ENCODE assay signal across 7 cellular contexts in the genomic region with DNA sequence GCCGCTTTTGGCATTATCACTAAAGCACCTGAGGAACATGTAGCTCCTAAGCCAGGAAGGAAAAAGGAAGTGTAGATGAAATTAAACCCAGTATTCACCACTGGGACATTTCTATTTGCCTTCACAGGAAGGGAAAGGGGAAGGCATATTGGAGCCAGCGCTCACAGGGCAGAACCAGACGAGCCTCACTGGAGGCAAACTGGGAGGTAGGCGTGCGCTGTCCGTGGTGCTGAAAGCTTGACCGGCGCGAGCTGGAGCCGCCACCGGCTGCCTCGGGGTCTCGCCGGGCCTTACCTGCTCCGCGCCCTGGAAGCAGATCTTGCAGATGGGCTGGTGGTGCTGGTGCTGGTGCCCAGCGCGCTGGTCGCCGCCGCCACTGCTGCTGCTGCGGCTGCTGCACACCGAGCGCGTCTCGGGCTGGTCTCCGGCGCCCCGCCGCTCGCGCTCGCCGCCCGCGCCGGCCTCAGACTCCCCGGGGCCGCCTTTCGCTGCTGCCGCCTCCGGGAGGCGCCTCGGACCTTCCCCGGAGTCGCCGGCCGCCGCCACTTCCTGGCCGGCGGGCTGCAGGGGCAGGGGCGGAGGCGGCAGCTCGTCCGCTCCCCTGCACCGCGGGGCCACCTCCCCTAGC. TPM values are rescaled to one million over a fixed set of nuclear protein-coding genes. Genes with fewer than 3 reads are reported as not detected.
DNase-seq lines count a peak whose midpoint lies in the region; ATAC-seq lines count a peak whose summit lies in the region.

No MANE protein-coding gene starts in this region.

- DNase-seq in HCEC 1CT (peak; percentile 16), NCI-H748 (lab: John Stamatoyannopoulos, UW; ENCODE audit: unreplicated experiment) (peak; percentile 95), adipocyte (ENCODE audit: low read depth) (peak; percentile 55), left cardiac atrium (peak; percentile 78), posterior cingulate gyrus (peak; percentile 23 to 94 (median 65)), NCI-H2107 treated with DMSO at 0.1 percent for 48 hours (lab: John Stamatoyannopoulos, UW; ENCODE audit: unreplicated experiment) (no peak)
- no peak for DNase-seq in central memory CD4-positive, alpha-beta T cell

- H3K9me3 ChIP-seq in adipocyte (ENCODE audit: control insufficient read depth, low read length) = peaks cover 7% of the 10 kb centered on the region

- H3K4me1 ChIP-seq in adipocyte (ENCODE audit: control insufficient read depth, insufficient read depth, low read length) = no peaks in the 10 kb centered on the region

- H3K4me3 ChIP-seq in adipocyte (ENCODE audit: low read length) = peak overlapping the region; percentile 59

- H3K9ac ChIP-seq in adipocyte (ENCODE audit: low read length) = no peak overlapping the region

- H3K36me3 ChIP-seq in adipocyte (ENCODE audit: control insufficient read depth, insufficient read depth, low read length, severe bottlenecking) = no peaks in the 10 kb centered on the region

- intact Hi-C loops in left cardiac atrium (cut with DNase I) (no loop called here), posterior cingulate gyrus (cut with DNase I) (no loop called here)

- H3K27me3 ChIP-seq in adipocyte (replicated peaks; ENCODE audit: control insufficient read depth, insufficient read depth, low read length) = peaks cover 34% of the 10 kb centered on the region

- peak; percentile 94 for ATAC-seq in left cardiac atrium

RNA-seq across cellular contexts. Expression of a gene that starts 0.7 kb away (rescaled TPM):
- total RNA-seq in left cardiac atrium = 1 to 10 TPM; 2.5 to 3.4 TPM

Comparison
In these comparisons a context has a peak if more than half of its experiments do, and no peak if none do; other contexts are left out.
1. DNase-seq: peak in HCEC 1CT (single experiment), NCI-H748 (single experiment), adipocyte (single experiment), left cardiac atrium (single experiment) and posterior cingulate gyrus (10 of 10); none in central memory CD4-positive, alpha-beta T cell (single experiment) and NCI-H2107 treated with DMSO at 0.1 percent for 48 hours (single experiment).